In genomic region chr19:17001603-17002183, GRCh38 we compare ENCODE assay signal across 9 cellular contexts. TPM values are rescaled to one million over a fixed set of nuclear protein-coding genes. Genes with fewer than 3 reads are reported as not detected.
DNase-seq lines count a peak whose midpoint lies in the region; ATAC-seq and TF ChIP-seq lines count a peak whose summit lies in the region.
"Had no signal": no experiment of that assay in that cellular context is flagged by ENCODE, and none has a peak within 500 bp of the region (broad histone marks: within the 10 kb centered on the region; RNA-seq: fewer than 3 reads in every experiment).

No MANE protein-coding gene starts in this region.

- intact Hi-C loops in activated T-helper 1 cell treated with anti-CD3 and anti-CD28 coated beads, Interleukin-12 subunit alpha, Interleukin-12 subunit beta, Interleukin-2, Interleukin-4 antibody, amounts not matched to agents 30 ng/mL and 10 ng/mL and 1 ng/mL, durations not matched to agents 14 hours and 24 hours and 36 hours (cut with micrococcal nuclease), result loop anchor here (1.0 kb wide), 1 partner anchor 104 kb away; no protein-coding TSS in a partner anchor

- H3K4me3 ChIP-seq in mesendoderm (ENCODE audit: low read length), result no peak overlapping the region
- H3K4me3 ChIP-seq: vagina had no signal

- no peak overlapping the region for H3K56ac ChIP-seq in mesendoderm (ENCODE audit: low read length)

- no peak overlapping the region for H3K18ac ChIP-seq in mesendoderm (ENCODE audit: low read length)

- no peak overlapping the region for H4K5ac ChIP-seq in mesendoderm (ENCODE audit: low read length)

- no peak for TF ChIP-seq CTCF in chondrocyte (IDR thresholded peaks at IDR 0.05)

- no peaks in the 10 kb centered on the region for H3K79me2 ChIP-seq in mesendoderm (ENCODE audit: control insufficient read depth, insufficient read depth, low read length)

- no peaks in the 10 kb centered on the region for H3K36me3 ChIP-seq in mesendoderm (ENCODE audit: control insufficient read depth, insufficient read depth, low read length)
- H3K36me3 ChIP-seq: vagina had no signal

- no peak overlapping the region for H4K8ac ChIP-seq in mesendoderm (ENCODE audit: low read depth, low read length)

- H3K36me3 Mint-ChIP-seq in T-helper 1 cell treated with Interleukin-12 subunit alpha and Interleukin-12 subunit beta and Interleukin-4 antibody, amounts not matched to agents 30 μg/mL and 1 μg/mL, for 36 hours (ENCODE audit: low read depth), result peaks cover 7% of the 10 kb centered on the region
- H3K36me3 Mint-ChIP-seq in activated T-helper 1 cell treated with anti-CD3 and anti-CD28 coated beads, Interleukin-12 subunit alpha, Interleukin-12 subunit beta, Interleukin-2, Interleukin-4 antibody, amounts not matched to agents 30 ng/mL and 10 ng/mL and 1 ng/mL, durations not matched to agents 14 hours and 24 hours and 36 hours (ENCODE audit: low read depth), result peaks cover 4% of the 10 kb centered on the region
- H3K36me3 Mint-ChIP-seq in chondrocyte (ENCODE audit: low read depth), result no peaks in the 10 kb centered on the region

- no peak overlapping the region for H2AK5ac ChIP-seq in mesendoderm (ENCODE audit: low read length)

- H3K9me3 Mint-ChIP-seq in T-helper 1 cell treated with Interleukin-12 subunit alpha and Interleukin-12 subunit beta and Interleukin-4 antibody, amounts not matched to agents 30 μg/mL and 1 μg/mL, for 36 hours, result peaks cover 7% of the 10 kb centered on the region
- peaks cover 8% of the 10 kb centered on the region for H3K9me3 Mint-ChIP-seq in activated T-helper 1 cell treated with anti-CD3 and anti-CD28 coated beads, Interleukin-12 subunit alpha, Interleukin-12 subunit beta, Interleukin-2, Interleukin-4 antibody, amounts not matched to agents 30 ng/mL and 10 ng/mL and 1 ng/mL, durations not matched to agents 14 hours and 24 hours and 36 hours
- H3K9me3 Mint-ChIP-seq in chondrocyte (ENCODE audit: low read depth), result peaks cover 6% of the 10 kb centered on the region

- H3K4me1 Mint-ChIP-seq in T-helper 1 cell treated with Interleukin-12 subunit alpha and Interleukin-12 subunit beta and Interleukin-4 antibody, amounts not matched to agents 30 μg/mL and 1 μg/mL, for 36 hours (ENCODE audit: low read depth), result peaks cover 19% of the 10 kb centered on the region
- peaks cover 20% of the 10 kb centered on the region for H3K4me1 Mint-ChIP-seq in activated T-helper 1 cell treated with anti-CD3 and anti-CD28 coated beads, Interleukin-12 subunit alpha, Interleukin-12 subunit beta, Interleukin-2, Interleukin-4 antibody, amounts not matched to agents 30 ng/mL and 10 ng/mL and 1 ng/mL, durations not matched to agents 14 hours and 24 hours and 36 hours (ENCODE audit: low read depth)
- H3K4me1 Mint-ChIP-seq in chondrocyte (ENCODE audit: low read depth), result no peaks in the 10 kb centered on the region

- no peak overlapping the region for H3K27ac ChIP-seq in mesendoderm (ENCODE audit: low read depth, low read length)
- H3K27ac ChIP-seq: vagina had no signal

- no peak overlapping the region for H2BK15ac ChIP-seq in mesendoderm (replicated peaks; ENCODE audit: low read depth)

- H2BK5ac ChIP-seq in mesendoderm (ENCODE audit: low read length), result no peak overlapping the region

- H3K4ac ChIP-seq in mesendoderm (ENCODE audit: low read depth, low read length), result no peak overlapping the region

- peak overlapping the region; percentile 86 for H3K27ac Mint-ChIP-seq in T-helper 1 cell treated with Interleukin-12 subunit alpha and Interleukin-12 subunit beta and Interleukin-4 antibody, amounts not matched to agents 30 μg/mL and 1 μg/mL, for 36 hours
- peak overlapping the region; percentile 61 for H3K27ac Mint-ChIP-seq in activated T-helper 1 cell treated with anti-CD3 and anti-CD28 coated beads, Interleukin-12 subunit alpha, Interleukin-12 subunit beta, Interleukin-2, Interleukin-4 antibody, amounts not matched to agents 30 ng/mL and 10 ng/mL and 1 ng/mL, durations not matched to agents 14 hours and 24 hours and 36 hours
- no peak overlapping the region for H3K27ac Mint-ChIP-seq in chondrocyte (ENCODE audit: unreplicated experiment)

- WGBS in mesendoderm (ENCODE audit: extremely low coverage, insufficient coverage, low lambda C conversion rate), result no CpG with 5 or more reads among the region's 7 CpGs

- no peaks in the 10 kb centered on the region for H3K4me1 ChIP-seq in mesendoderm (ENCODE audit: control insufficient read depth, low read depth, low read length)
- H3K4me1 ChIP-seq: vagina had no signal

- no peak overlapping the region for H3K9ac ChIP-seq in mesendoderm (ENCODE audit: low read length)

- ATAC-seq in HG03159 (IDR thresholded peaks at IDR 0.05; ENCODE audit: unreplicated experiment), result no peak
- no peak for ATAC-seq in GM18520 (IDR thresholded peaks at IDR 0.05; ENCODE audit: unreplicated experiment)

- H2BK120ac ChIP-seq in mesendoderm (ENCODE audit: low read depth, low read length), result no peak overlapping the region

- H3K4me2 ChIP-seq in mesendoderm (ENCODE audit: low read length), result no peak overlapping the region

- H3K27me3 Mint-ChIP-seq in T-helper 1 cell treated with Interleukin-12 subunit alpha and Interleukin-12 subunit beta and Interleukin-4 antibody, amounts not matched to agents 30 μg/mL and 1 μg/mL, for 36 hours (ENCODE audit: low read depth), result peaks cover 7% of the 10 kb centered on the region
- H3K27me3 Mint-ChIP-seq in activated T-helper 1 cell treated with anti-CD3 and anti-CD28 coated beads, Interleukin-12 subunit alpha, Interleukin-12 subunit beta, Interleukin-2, Interleukin-4 antibody, amounts not matched to agents 30 ng/mL and 10 ng/mL and 1 ng/mL, durations not matched to agents 14 hours and 24 hours and 36 hours (ENCODE audit: insufficient read depth), result peaks cover 5% of the 10 kb centered on the region
- peaks cover 13% of the 10 kb centered on the region for H3K27me3 Mint-ChIP-seq in chondrocyte (ENCODE audit: low read depth)

- H3K79me1 ChIP-seq in mesendoderm (ENCODE audit: low read length), result no peaks in the 10 kb centered on the region

- H3K23ac ChIP-seq in mesendoderm (ENCODE audit: low read length), result no peak overlapping the region

- H3K4me3 Mint-ChIP-seq in T-helper 1 cell treated with Interleukin-12 subunit alpha and Interleukin-12 subunit beta and Interleukin-4 antibody, amounts not matched to agents 30 μg/mL and 1 μg/mL, for 36 hours, result peak overlapping the region; percentile 54
- peak overlapping the region; percentile 56 for H3K4me3 Mint-ChIP-seq in activated T-helper 1 cell treated with anti-CD3 and anti-CD28 coated beads, Interleukin-12 subunit alpha, Interleukin-12 subunit beta, Interleukin-2, Interleukin-4 antibody, amounts not matched to agents 30 ng/mL and 10 ng/mL and 1 ng/mL, durations not matched to agents 14 hours and 24 hours and 36 hours
- no peak overlapping the region for H3K4me3 Mint-ChIP-seq in chondrocyte (ENCODE audit: unreplicated experiment)

- peak; percentile 85 for DNase-seq in activated T-helper 1 cell treated with anti-CD3 and anti-CD28 coated beads, Interleukin-12 subunit alpha, Interleukin-12 subunit beta, Interleukin-2, Interleukin-4 antibody, amounts not matched to agents 30 ng/mL and 10 ng/mL and 1 ng/mL, durations not matched to agents 14 hours and 24 hours and 36 hours (ENCODE audit: low spot score)
- DNase-seq in mesendoderm (peak; percentile 40), NCI-H748 treated with DMSO at 0.1 percent for 48 hours (lab: John Stamatoyannopoulos, UW) (no peak), chondrocyte (ENCODE audit: low spot score) (no peak)
- DNase-seq in stimulated activated CD8-positive, alpha-beta memory T cell treated with anti-CD3 and anti-CD28 coated beads, Interleukin-7, amount 100 ng/mL, for 24 hours (ENCODE audit: low read depth), result peak; percentile 18

- H3K27me3 ChIP-seq in mesendoderm (ENCODE audit: insufficient read depth, low read length, poor library complexity), result no peaks in the 10 kb centered on the region
- H3K27me3 ChIP-seq: vagina had no signal

RNA-seq across cellular contexts. Expression of gene CPAMD8, which starts 24.9 kb away (rescaled TPM):
- 0.18 TPM in 1 of 2 replicates, not detected in the other for total RNA-seq in activated T-helper 1 cell treated with anti-CD3 and anti-CD28 coated beads, Interleukin-12 subunit alpha, Interleukin-12 subunit beta, Interleukin-2, Interleukin-4 antibody, amounts not matched to agents 30 ng/mL and 10 ng/mL and 1 ng/mL, durations not matched to agents 14 hours and 24 hours and 36 hours
- 2.1 TPM for polyA plus RNA-seq in mesendoderm (2013, experiment 1 of 2)
- 2.3 TPM for polyA plus RNA-seq in mesendoderm (2013, experiment 2 of 2)
- 4.9 to 10.6 TPM (median 6.1 TPM) in 3 replicates for total RNA-seq in chondrocyte

Comparison
In these comparisons a context has a peak if more than half of its experiments do, and no peak if none do; other contexts are left out.
1. DNase-seq: peak in activated T-helper 1 cell treated with anti-CD3 and anti-CD28 coated beads, Interleukin-12 subunit alpha, Interleukin-12 subunit beta, Interleukin-2, Interleukin-4 antibody, amounts not matched to agents 30 ng/mL and 10 ng/mL and 1 ng/mL, durations not matched to agents 14 hours and 24 hours and 36 hours (single experiment), mesendoderm (single experiment) and stimulated activated CD8-positive, alpha-beta memory T cell treated with anti-CD3 and anti-CD28 coated beads, Interleukin-7, amount 100 ng/mL, for 24 hours (single experiment); none in NCI-H748 treated with DMSO at 0.1 percent for 48 hours (single experiment) and chondrocyte (single experiment).